15 cellular contexts compared by ENCODE assay signal in genomic region chr5:40396312-40396711, GRCh38.
DNase-seq lines count a peak whose midpoint lies in the region; ATAC-seq, FAIRE-seq and TF ChIP-seq lines count a peak whose summit lies in the region.
"Had no signal": no experiment of that assay in that cellular context is flagged by ENCODE, and none has a peak within 500 bp of the region (broad histone marks: within the 10 kb centered on the region; RNA-seq: fewer than 3 reads in every experiment).

No MANE protein-coding gene starts in this region.

- no peak overlapping the region for H3K23ac ChIP-seq in IMR-90 (ENCODE audit: low read depth, low read length)

- H4K91ac ChIP-seq in IMR-90 (ENCODE audit: insufficient read depth, low read depth, low read length) = no peak overlapping the region

- no TSS peak for BruUV-seq in IMR-90 (replicated peaks; lab: Mats Ljungman, UMichigan)

- H4K20me1 ChIP-seq in IMR-90 (ENCODE audit: insufficient read depth, low read length) = no peaks in the 10 kb centered on the region
- H4K20me1 ChIP-seq: BLaER1 treated with 17β-estradiol and CSF1 and Interleukin-3, amounts not matched to agents 10 nM and 100 nM had no signal

- in situ Hi-C loops in IMR-90 (cut with MboI; ENCODE audit: low sequenced_read_pairs) = no loop called here

- no peak overlapping the region for H4K8ac ChIP-seq in IMR-90 (ENCODE audit: low read depth in 2 of 2, low read length in 2 of 2)

- no peak for TF ChIP-seq CTCF in IMR-90 (conservative IDR thresholded peaks at IDR 0.05; ENCODE audit: low read depth, low read length)
- no peak for TF ChIP-seq CTCF in WTC11 (IDR thresholded peaks at IDR 0.05)

- peak; percentile 9 for FAIRE-seq in GM12891 (lab: Jason Lieb, UNC)
- FAIRE-seq: HepG2 had no signal

- H2BK15ac ChIP-seq in IMR-90 (ENCODE audit: low read depth, low read length) = 0 out of 3 replicates have a peak overlapping the region, but pooled peaks have one; percentile 28

- H3K36me3 Mint-ChIP-seq in activated CD4-positive, alpha-beta T cell treated with anti-CD3 and anti-CD28 coated beads for 36 hours (ENCODE audit: low read depth) = no peaks in the 10 kb centered on the region
- no peaks in the 10 kb centered on the region for H3K36me3 Mint-ChIP-seq in stimulated activated naive B cell treated with anti-CD40 and anti-IgM and Interleukin-4, amounts not matched to agents 10 μg/mL and 1 μg/mL and 100 μg/mL, for 72 hours
- no peaks in the 10 kb centered on the region for H3K36me3 Mint-ChIP-seq in WTC11
- H3K36me3 Mint-ChIP-seq: CD4-positive, alpha-beta memory T cell had no signal

- H3K9ac ChIP-seq in IMR-90 (ENCODE audit: low read depth, low read length) = no peak overlapping the region
- H3K9ac ChIP-seq: BLaER1 treated with 17β-estradiol and CSF1 and Interleukin-3, amounts not matched to agents 10 nM and 100 nM had no signal

- dilution Hi-C loops in IMR-90 (cut with HindIII; ENCODE audit: low sequenced_read_pairs, unreplicated experiment) = no loop called here

- H3K4me3 Mint-ChIP-seq in activated CD4-positive, alpha-beta T cell treated with anti-CD3 and anti-CD28 coated beads for 36 hours = no peak overlapping the region
- H3K4me3 Mint-ChIP-seq in stimulated activated naive B cell treated with anti-CD40 and anti-IgM and Interleukin-4, amounts not matched to agents 10 μg/mL and 1 μg/mL and 100 μg/mL, for 72 hours = no peak overlapping the region
- H3K4me3 Mint-ChIP-seq in WTC11 = no peak overlapping the region
- H3K4me3 Mint-ChIP-seq: CD4-positive, alpha-beta memory T cell; HFFc6 had no signal

- no peak overlapping the region for H3K14ac ChIP-seq in IMR-90 (replicated peaks; ENCODE audit: low read depth, low read length)

- peaks cover 4% of the 10 kb centered on the region; the same call in 1 of the 2 replicates for H3K4me1 ChIP-seq in IMR-90 (ENCODE audit: control insufficient read depth, insufficient read depth, low read length)

- H3K4me2 ChIP-seq in IMR-90 (ENCODE audit: low read depth, low read length) = no peak overlapping the region
- H3K4me2 ChIP-seq: BLaER1 treated with 17β-estradiol and CSF1 and Interleukin-3, amounts not matched to agents 10 nM and 100 nM had no signal

- H3K9me3 Mint-ChIP-seq in activated CD4-positive, alpha-beta T cell treated with anti-CD3 and anti-CD28 coated beads for 36 hours (ENCODE audit: low read depth) = no peaks in the 10 kb centered on the region
- H3K9me3 Mint-ChIP-seq in stimulated activated naive B cell treated with anti-CD40 and anti-IgM and Interleukin-4, amounts not matched to agents 10 μg/mL and 1 μg/mL and 100 μg/mL, for 72 hours = no peaks in the 10 kb centered on the region
- H3K9me3 Mint-ChIP-seq in WTC11 = no peaks in the 10 kb centered on the region
- H3K9me3 Mint-ChIP-seq: HFFc6 had no signal

- intact Hi-C loops in activated CD4-positive, alpha-beta T cell treated with anti-CD3 and anti-CD28 coated beads for 36 hours (cut with DNase I, micrococcal nuclease) = no loop called here
- intact Hi-C loops in IMR-90 (cut with micrococcal nuclease) = loop anchor here (10.0 kb wide), 1 partner anchor 682 kb away; no protein-coding TSS in a partner anchor

- H3K27me3 Mint-ChIP-seq in activated CD4-positive, alpha-beta T cell treated with anti-CD3 and anti-CD28 coated beads for 36 hours = no peaks in the 10 kb centered on the region
- no peaks in the 10 kb centered on the region for H3K27me3 Mint-ChIP-seq in stimulated activated naive B cell treated with anti-CD40 and anti-IgM and Interleukin-4, amounts not matched to agents 10 μg/mL and 1 μg/mL and 100 μg/mL, for 72 hours
- no peaks in the 10 kb centered on the region for H3K27me3 Mint-ChIP-seq in WTC11 (ENCODE audit: low read depth)
- H3K27me3 Mint-ChIP-seq: CD4-positive, alpha-beta memory T cell had no signal

- no peak for DNase-seq in activated CD4-positive, alpha-beta T cell treated with anti-CD3 and anti-CD28 coated beads for 36 hours
- DNase-seq in activated CD4-positive, alpha-beta T cell treated with anti-CD3 and anti-CD28 coated beads for 1 hour = no peak
- DNase-seq in GM12891 (ENCODE audit: insufficient read length, low spot score) (no peak), IMR-90 (no peak), WTC11 (ENCODE audit: low spot score) (no peak), SHP77 treated with DMSO at 0.1 percent for 48 hours (lab: John Stamatoyannopoulos, UW) (no peak)
- no peak for DNase-seq in stimulated activated naive B cell treated with anti-CD40 and anti-IgM and Interleukin-4, amounts not matched to agents 10 μg/mL and 1 μg/mL and 100 μg/mL, for 72 hours
- DNase-seq: ACHN; CD4-positive, alpha-beta memory T cell; DND-41; GDM1; HCEC 1CT; HFFc6 had no signal

- no peak overlapping the region for H3K4ac ChIP-seq in IMR-90 (ENCODE audit: low read depth, low read length)

- no peak overlapping the region for H2BK120ac ChIP-seq in IMR-90 (ENCODE audit: low read depth, low read length)

- H2BK20ac ChIP-seq in IMR-90 (ENCODE audit: low read depth, low read length) = no peak overlapping the region

- ATAC-seq in activated CD4-positive, alpha-beta T cell treated with anti-CD3 and anti-CD28 coated beads for 36 hours = no peak
- ATAC-seq in IMR-90 (ENCODE audit: low read depth) (no peak), WTC11 (no peak)
- ATAC-seq in stimulated activated naive B cell treated with anti-CD40 and anti-IgM and Interleukin-4, amounts not matched to agents 10 μg/mL and 1 μg/mL and 100 μg/mL, for 72 hours (replicated peaks) = peak; percentile 42 to 43
- ATAC-seq: HepG2 had no signal

- CTCF ChIA-PET in activated CD4-positive, alpha-beta T cell treated with anti-CD3 and anti-CD28 coated beads for 36 hours (lab: Charles Lee) = no interaction called here
- CTCF ChIA-PET in IMR-90 (lab: Yijun Ruan, JAX) (no interaction called here), WTC11 (lab: Charles Lee) (no interaction called here)

- H3K27ac ChIP-seq in IMR-90 (ENCODE audit: insufficient read depth, low read length) = no peak overlapping the region
- H3K27ac ChIP-seq: BLaER1 treated with 17β-estradiol and CSF1 and Interleukin-3, amounts not matched to agents 10 nM and 100 nM had no signal

- no peak overlapping the region for H3K18ac ChIP-seq in IMR-90 (ENCODE audit: low read depth, low read length)

- no peak overlapping the region for H3K56ac ChIP-seq in IMR-90 (ENCODE audit: extremely low read depth, insufficient read depth, low read length)

- peak overlapping the region; percentile 21 for H3K27ac Mint-ChIP-seq in activated CD4-positive, alpha-beta T cell treated with anti-CD3 and anti-CD28 coated beads for 36 hours
- no peak overlapping the region for H3K27ac Mint-ChIP-seq in stimulated activated naive B cell treated with anti-CD40 and anti-IgM and Interleukin-4, amounts not matched to agents 10 μg/mL and 1 μg/mL and 100 μg/mL, for 72 hours
- H3K27ac Mint-ChIP-seq in WTC11 = no peak overlapping the region
- H3K27ac Mint-ChIP-seq: HFFc6 had no signal

- H2AK5ac ChIP-seq in IMR-90 (ENCODE audit: low read depth, low read length) = no peak overlapping the region

- no CpG with 5 or more reads among the region's 1 CpG for WGBS in IMR-90 (ENCODE audit: extremely low coverage in 2 of 2, insufficient read length in 1 of 2), 2 experiments

- H3K4me1 Mint-ChIP-seq in activated CD4-positive, alpha-beta T cell treated with anti-CD3 and anti-CD28 coated beads for 36 hours = peaks cover 48% of the 10 kb centered on the region
- peaks cover 2 to 18% of the 10 kb centered on the region in 2 donors for H3K4me1 Mint-ChIP-seq in stimulated activated naive B cell treated with anti-CD40 and anti-IgM and Interleukin-4, amounts not matched to agents 10 μg/mL and 1 μg/mL and 100 μg/mL, for 72 hours
- H3K4me1 Mint-ChIP-seq in WTC11 = no peaks in the 10 kb centered on the region

- H2AK9ac ChIP-seq in IMR-90 (replicated peaks; ENCODE audit: low read depth, low read length, poor library complexity) = no peak overlapping the region

- no peak for TF ChIP-seq POLR2A in GM12891 (IDR thresholded peaks at IDR 0.05; ENCODE audit: low read depth, low read length)
- no peak for TF ChIP-seq POLR2A in IMR-90 (IDR thresholded peaks at IDR 0.05; ENCODE audit: low read depth, low read length)

- POLR2A ChIA-PET in activated CD4-positive, alpha-beta T cell treated with anti-CD3 and anti-CD28 coated beads for 36 hours (lab: Charles Lee) = no interaction called here
- POLR2A ChIA-PET in IMR-90 (lab: Charles Lee; ENCODE audit: unreplicated experiment) = no interaction called here
- POLR2A ChIA-PET in WTC11 (lab: Charles Lee) = no interaction called here

- H3K9me1 ChIP-seq in IMR-90 (ENCODE audit: insufficient read depth, low read length) = peaks cover 2% of the 10 kb centered on the region; the same call in 1 of the 2 replicates

- H3K79me1 ChIP-seq in IMR-90 (ENCODE audit: low read depth in 1 of 2, low read length in 2 of 2) = no peaks in the 10 kb centered on the region

- H2AFZ ChIP-seq in IMR-90 (replicated peaks; ENCODE audit: low read length, poor library complexity) = no peak overlapping the region

- no peaks in the 10 kb centered on the region for H3K27me3 ChIP-seq in IMR-90 (ENCODE audit: control insufficient read depth, insufficient read depth, low read length)
- H3K27me3 ChIP-seq: BLaER1 treated with 17β-estradiol and CSF1 and Interleukin-3, amounts not matched to agents 10 nM and 100 nM had no signal

- H2BK5ac ChIP-seq in IMR-90 (ENCODE audit: low read depth, low read length, poor library complexity, severe bottlenecking) = no peak overlapping the region

- no peak overlapping the region for H4K5ac ChIP-seq in IMR-90 (ENCODE audit: low read depth, low read length)

- no peak for TF ChIP-seq RAD21 in IMR-90 (IDR thresholded peaks at IDR 0.05; ENCODE audit: low read length)

- no peaks in the 10 kb centered on the region for H3K36me3 ChIP-seq in IMR-90 (ENCODE audit: control insufficient read depth, insufficient read depth, low read length)
- H3K36me3 ChIP-seq: BLaER1 treated with 17β-estradiol and CSF1 and Interleukin-3, amounts not matched to agents 10 nM and 100 nM had no signal

- H3K9me3 ChIP-seq in IMR-90 (ENCODE audit: control insufficient read depth, insufficient read depth, low read length) = no peaks in the 10 kb centered on the region
- H3K9me3 ChIP-seq: BLaER1 treated with 17β-estradiol and CSF1 and Interleukin-3, amounts not matched to agents 10 nM and 100 nM had no signal

- no peak overlapping the region for H3K4me3 ChIP-seq in IMR-90 (ENCODE audit: insufficient read depth, low read depth, low read length)
- H3K4me3 ChIP-seq: BLaER1 treated with 17β-estradiol and CSF1 and Interleukin-3, amounts not matched to agents 10 nM and 100 nM had no signal

TF ChIP-seq in GM12891, 5 proteins besides CTCF, POLR2A, EP300 and RAD21 (continues in another document):
- TF ChIP-seq TAF1 (IDR thresholded peaks at IDR 0.05; ENCODE audit: low read depth, low read length) = no peak
- TF ChIP-seq POLR2AphosphoS5 (IDR thresholded peaks at IDR 0.05; ENCODE audit: low read depth, low read length) = no peak

TF ChIP-seq in IMR-90, 13 proteins besides CTCF, POLR2A, EP300 and RAD21:
- no peak for TF ChIP-seq FOS (IDR thresholded peaks at IDR 0.05; ENCODE audit: low read depth, low read length)
- no peak for TF ChIP-seq NFE2L2 (IDR thresholded peaks at IDR 0.05; ENCODE audit: low read depth, low read length)

TF ChIP-seq in WTC11, 78 proteins besides CTCF, POLR2A, EP300 and RAD21 (continues in another document):
- TF ChIP-seq SP1 (CRISPR knock-in tag; conservative IDR thresholded peaks at IDR 0.05) = no peak
- no peak for TF ChIP-seq CBFB (CRISPR knock-in tag; IDR thresholded peaks at IDR 0.05; ENCODE audit: low read depth)
- TF ChIP-seq TP53 (CRISPR knock-in tag; IDR thresholded peaks at IDR 0.05) = no peak
- TF ChIP-seq JUN (CRISPR knock-in tag; IDR thresholded peaks at IDR 0.05) = no peak

Comparison
In these comparisons a context has a peak if more than half of its experiments do, and no peak if none do; other contexts are left out.
1. ATAC-seq: peak in stimulated activated naive B cell treated with anti-CD40 and anti-IgM and Interleukin-4, amounts not matched to agents 10 μg/mL and 1 μg/mL and 100 μg/mL, for 72 hours (2 of 2); none in activated CD4-positive, alpha-beta T cell treated with anti-CD3 and anti-CD28 coated beads for 36 hours (single experiment), IMR-90 (single experiment) and WTC11 (single experiment).